In the genomic region with DNA sequence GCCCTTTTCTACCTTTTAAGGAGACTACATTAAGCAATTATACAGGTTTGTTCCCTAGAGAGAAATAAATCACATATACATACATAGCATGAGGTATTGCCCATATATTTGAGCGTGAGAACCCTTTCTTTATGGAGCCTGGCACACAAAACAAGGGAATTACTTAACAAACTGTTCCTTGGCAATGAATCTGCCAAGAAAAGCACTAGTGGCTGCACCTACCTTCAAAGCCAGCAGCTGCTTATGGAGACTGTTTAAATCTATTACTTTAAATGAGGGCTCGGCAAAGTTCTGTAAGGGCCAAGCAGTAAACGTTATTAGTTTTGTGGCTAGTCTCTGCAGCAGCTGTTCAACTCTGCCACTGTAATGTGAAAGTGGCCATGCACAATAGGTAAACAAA, we compare ENCODE assay signal across 26 cellular contexts. TPM values are rescaled to one million over a fixed set of nuclear protein-coding genes. Genes with fewer than 3 reads are reported as not detected.
DNase-seq lines count a peak whose midpoint lies in the region; ATAC-seq and TF ChIP-seq lines count a peak whose summit lies in the region.
"Had no signal": no experiment of that assay in that cellular context is flagged by ENCODE, and none has a peak within 500 bp of the region (broad histone marks: within the 10 kb centered on the region; RNA-seq: fewer than 3 reads in every experiment).

No MANE protein-coding gene starts in this region.

- H3F3A ChIP-seq in PC-9 (ENCODE audit: insufficient read depth, low read depth), result peaks cover 16% of the 10 kb centered on the region; the same call in 1 of the 2 replicates

- peaks cover 52% of the 10 kb centered on the region for H3K79me2 ChIP-seq in PC-9 (ENCODE audit: low read depth)

- H3K27me3 ChIP-seq in CD4-positive, CD25-positive, alpha-beta regulatory T cell (ENCODE audit: control insufficient read depth, insufficient read depth, low read length), result no peaks in the 10 kb centered on the region
- H3K27me3 ChIP-seq in CD8-positive, alpha-beta memory T cell (ENCODE audit: insufficient read depth, low read length, poor library complexity, severe bottlenecking), result no peaks in the 10 kb centered on the region
- no peaks in the 10 kb centered on the region for H3K27me3 ChIP-seq in PC-9 (ENCODE audit: insufficient read depth, low read depth)
- H3K27me3 ChIP-seq: BLaER1, SJSA1 had no signal

- H3K27ac Mint-ChIP-seq in CD4-positive, CD25-positive, alpha-beta regulatory T cell, result peak overlapping the region; percentile 31 to 93 (median 81)
- H3K27ac Mint-ChIP-seq in CD8-positive, alpha-beta memory T cell, result peak overlapping the region in 6 of 8 donors; percentile 61 to 92 (median 82)
- H3K27ac Mint-ChIP-seq in naive thymus-derived CD8-positive, alpha-beta T cell, result peak overlapping the region in 9 of 10 donors; percentile 28 to 99 (median 87)

- no peak overlapping the region for H2AFZ ChIP-seq in PC-9

- no TSS peak for BruUV-seq in PC-9 (replicated peaks; lab: Mats Ljungman, UMichigan)

- no peak for ATAC-seq in CD4-positive, CD25-positive, alpha-beta regulatory T cell (ENCODE audit: low read depth in 2 of 2)
- no peak for ATAC-seq in naive thymus-derived CD8-positive, alpha-beta T cell
- ATAC-seq in GM21390 (IDR thresholded peaks at IDR 0.05; ENCODE audit: unreplicated experiment) (no peak), HG02571 (IDR thresholded peaks at IDR 0.05; ENCODE audit: unreplicated experiment) (no peak)

- peaks cover 7% of the 10 kb centered on the region for H3K36me3 Mint-ChIP-seq in CD4-positive, CD25-positive, alpha-beta regulatory T cell
- peaks cover 0 to 21% (median 0%) of the 10 kb centered on the region in 3 donors for H3K36me3 Mint-ChIP-seq in CD8-positive, alpha-beta memory T cell
- H3K36me3 Mint-ChIP-seq in naive thymus-derived CD8-positive, alpha-beta T cell, result peaks cover 2 to 7% (median 4%) of the 10 kb centered on the region in 3 donors

- H3K27ac ChIP-seq in CD4-positive, CD25-positive, alpha-beta regulatory T cell (ENCODE audit: insufficient read depth, low read length, poor library complexity, severe bottlenecking), result peak overlapping the region; percentile 10
- H3K27ac ChIP-seq in CD8-positive, alpha-beta memory T cell (ENCODE audit: low read depth, low read length), result no peak overlapping the region
- H3K27ac ChIP-seq in PC-9, result peak overlapping the region; percentile 67
- H3K27ac ChIP-seq: BLaER1, SJSA1 had no signal

- DNase-seq in CD4-positive, CD25-positive, alpha-beta regulatory T cell, result no peak
- DNase-seq in CD8-positive, alpha-beta memory T cell, result no peak
- DNase-seq in PC-9, result no peak
- DNase-seq in naive thymus-derived CD8-positive, alpha-beta T cell, result no peak
- no peak for DNase-seq in A172 (ENCODE audit: low spot score)
- DNase-seq in HK-2 (ENCODE audit: unreplicated experiment), result no peak
- DNase-seq: ACHN; Calu3; DMS79 treated with DMSO at 0.1 percent for 48 hours; GF-D8; KBM-7; NCI-H2029 treated with DMSO at 0.1 percent for 48 hours; NCI-H446 treated with DMSO at 0.1 percent for 48 hours; NCI-H526; NCI-H82; NK-92 treated with Interleukin-12 subunit alpha and Interleukin-12 subunit beta, amount 100 ng/mL, for 24 hours; Right ventricle myocardium superior; RPMI8226 had no signal

- CTCF ChIA-PET in CD8-positive, alpha-beta memory T cell (lab: Charles Lee), result interaction anchor here (1.1 to 1.4 kb wide), 3 partner anchors 14 to 66 kb away, joined by 4 read pairs; partner anchors contain the start of gene IL27RA
- CTCF ChIA-PET in PC-9 (lab: Charles Lee), result interaction anchor here (0.6 kb wide), 2 partner anchors 33 to 266 kb away, joined by 4 to 9 read pairs; partner anchors contain the start of gene IL27RA

- H3K9me3 ChIP-seq in CD4-positive, CD25-positive, alpha-beta regulatory T cell (ENCODE audit: control insufficient read depth in 2 of 2, low read length in 2 of 2), result peaks cover 0 to 5% of the 10 kb centered on the region in 2 experiments
- H3K9me3 ChIP-seq in CD8-positive, alpha-beta memory T cell (ENCODE audit: low read length), result peaks cover 5% of the 10 kb centered on the region
- 0 out of 2 replicates have a peak, but pooled peaks cover 10% of the 10 kb centered on the region for H3K9me3 ChIP-seq in PC-9 (ENCODE audit: insufficient read depth, low read depth)

- H3K36me3 ChIP-seq in CD4-positive, CD25-positive, alpha-beta regulatory T cell (ENCODE audit: control insufficient read depth, insufficient read depth, low read length), result peaks cover 7% of the 10 kb centered on the region
- H3K36me3 ChIP-seq in CD8-positive, alpha-beta memory T cell (ENCODE audit: insufficient read depth, low read length), result peaks cover 3% of the 10 kb centered on the region
- peaks cover 12% of the 10 kb centered on the region; the same call in 1 of the 2 replicates for H3K36me3 ChIP-seq in PC-9 (ENCODE audit: low read depth)

- peaks cover 40% of the 10 kb centered on the region for H3K4me1 ChIP-seq in CD4-positive, CD25-positive, alpha-beta regulatory T cell (ENCODE audit: control insufficient read depth, insufficient read depth, low read length, poor library complexity, severe bottlenecking)
- peaks cover 38% of the 10 kb centered on the region for H3K4me1 ChIP-seq in CD8-positive, alpha-beta memory T cell (ENCODE audit: insufficient read depth, low read length)
- H3K4me1 ChIP-seq in PC-9 (replicated peaks; ENCODE audit: insufficient read depth), result peaks cover 10% of the 10 kb centered on the region; the same call in 1 of the 2 replicates
- H3K4me1 ChIP-seq: SJSA1 had no signal

- H3K9me3 Mint-ChIP-seq in CD4-positive, CD25-positive, alpha-beta regulatory T cell, result peaks cover 0 to 2% (median 0%) of the 10 kb centered on the region in 7 donors
- no peaks in the 10 kb centered on the region for H3K9me3 Mint-ChIP-seq in CD8-positive, alpha-beta memory T cell
- no peaks in the 10 kb centered on the region for H3K9me3 Mint-ChIP-seq in naive thymus-derived CD8-positive, alpha-beta T cell

- H4K20me1 ChIP-seq in PC-9 (ENCODE audit: insufficient read depth), result 0 out of 2 replicates have a peak, but pooled peaks cover 3% of the 10 kb centered on the region
- H4K20me1 ChIP-seq: BLaER1 had no signal

- POLR2A ChIA-PET in CD8-positive, alpha-beta memory T cell (lab: Charles Lee), result no interaction called here
- POLR2A ChIA-PET in PC-9 (lab: Charles Lee; ENCODE audit: unreplicated experiment), result interaction anchor here (0.6 to 0.7 kb wide), 2 partner anchors 20 to 33 kb away, joined by 3 to 4 read pairs; partner anchors contain the start of gene IL27RA
- POLR2A ChIA-PET in naive thymus-derived CD8-positive, alpha-beta T cell (lab: Charles Lee), result interaction anchor here (0.7 to 18.9 kb wide), 5 partner anchors 15 to 99 kb away, joined by 3 to 481 read pairs (median 8); partner anchors contain the start of gene IL27RA

- H3K4me3 ChIP-seq in CD4-positive, CD25-positive, alpha-beta regulatory T cell (ENCODE audit: low read depth, low read length), result no peak overlapping the region
- H3K4me3 ChIP-seq in CD8-positive, alpha-beta memory T cell (ENCODE audit: low read length), result no peak overlapping the region
- H3K4me3 ChIP-seq in PC-9, result no peak overlapping the region
- H3K4me3 ChIP-seq: BLaER1, SJSA1 had no signal

- peaks cover 4% of the 10 kb centered on the region for H3K27me3 Mint-ChIP-seq in CD4-positive, CD25-positive, alpha-beta regulatory T cell
- no peaks in the 10 kb centered on the region for H3K27me3 Mint-ChIP-seq in CD8-positive, alpha-beta memory T cell
- no peaks in the 10 kb centered on the region for H3K27me3 Mint-ChIP-seq in naive thymus-derived CD8-positive, alpha-beta T cell

- intact Hi-C loops in PC-9 (cut with micrococcal nuclease; ENCODE audit: unreplicated experiment), result no loop called here

- no peak for TF ChIP-seq CTCF in PC-9 (conservative IDR thresholded peaks at IDR 0.05)

- H3K4me3 Mint-ChIP-seq in CD4-positive, CD25-positive, alpha-beta regulatory T cell, result peak overlapping the region in 1 of 4 donors; percentile 54
- H3K4me3 Mint-ChIP-seq in CD8-positive, alpha-beta memory T cell, result no peak overlapping the region
- no peak overlapping the region for H3K4me3 Mint-ChIP-seq in naive thymus-derived CD8-positive, alpha-beta T cell

- no peak overlapping the region for H3K4me2 ChIP-seq in PC-9
- H3K4me2 ChIP-seq: BLaER1 had no signal

- no peaks in the 10 kb centered on the region for H3K9me2 ChIP-seq in PC-9 (ENCODE audit: insufficient read depth)

- H3K4me1 Mint-ChIP-seq in CD4-positive, CD25-positive, alpha-beta regulatory T cell, result peaks cover 15 to 58% (median 26%) of the 10 kb centered on the region in 4 donors
- H3K4me1 Mint-ChIP-seq in CD8-positive, alpha-beta memory T cell, result peaks cover 25 to 54% (median 25%) of the 10 kb centered on the region in 3 donors
- peaks cover 22 to 64% (median 48%) of the 10 kb centered on the region in 4 donors for H3K4me1 Mint-ChIP-seq in naive thymus-derived CD8-positive, alpha-beta T cell

RNA-seq across cellular contexts. Expression of gene RFX1, which starts 7.0 kb away (rescaled TPM):
- 23.2 TPM for total RNA-seq in CD4-positive, CD25-positive, alpha-beta regulatory T cell
- 1 to 10 TPM in 2 of 4 donors, under 1 TPM in 2; 0.48 to 1.6 (median 0.83) TPM for polyA plus RNA-seq in CD4-positive, CD25-positive, alpha-beta regulatory T cell
- total RNA-seq in CD8-positive, alpha-beta memory T cell, result 10 to 100 TPM; 13.0 to 13.6 TPM
- 3.1 TPM for polyA plus RNA-seq in CD8-positive, alpha-beta memory T cell
- 20.6 and 25.5 TPM in 2 replicates for total RNA-seq in PC-9 (2021)
- total RNA-seq in naive thymus-derived CD8-positive, alpha-beta T cell, result 10 to 100 TPM; 17.1 to 18.8 TPM
- polyA plus RNA-seq in naive thymus-derived CD8-positive, alpha-beta T cell, result 1 to 10 TPM in 2 of 3 donors, under 1 TPM in 1; 0.84 to 1.1 (median 1.0) TPM
- total RNA-seq in A172 (2014; rRNA removed; shearing (Covaris generic)), result 1.7 and 2.2 TPM in 2 replicates

RNA-seq across cellular contexts. Expression of gene RLN3, which starts 28.9 kb away (rescaled TPM):
- total RNA-seq in CD4-positive, CD25-positive, alpha-beta regulatory T cell, result not detected
- polyA plus RNA-seq in CD4-positive, CD25-positive, alpha-beta regulatory T cell, result under 1 TPM in 1 of 4 donors, not detected in 3; 0.55 TPM
- total RNA-seq in CD8-positive, alpha-beta memory T cell, result not detected
- not detected for polyA plus RNA-seq in CD8-positive, alpha-beta memory T cell
- total RNA-seq in PC-9 (2021), result not detected in 2 replicates
- not detected for total RNA-seq in naive thymus-derived CD8-positive, alpha-beta T cell
- under 1 TPM in 1 of 3 donors, not detected in 2; 0.50 TPM for polyA plus RNA-seq in naive thymus-derived CD8-positive, alpha-beta T cell
- not detected in 2 replicates for total RNA-seq in A172 (2014; rRNA removed; shearing (Covaris generic))
- total RNA-seq: Calu3, H4, HT1080, LHCN-M2, MCF 10A, Right ventricle myocardium superior, SJSA1 had no signal

RNA-seq across cellular contexts. Expression of gene IL27RA, which starts 32.5 kb away (rescaled TPM):
- total RNA-seq in CD4-positive, CD25-positive, alpha-beta regulatory T cell, result 51.9 TPM
- 10 to 100 TPM; 71.2 to 78.4 (median 74.6) TPM for polyA plus RNA-seq in CD4-positive, CD25-positive, alpha-beta regulatory T cell
- 10 to 100 TPM; 71.4 to 73.6 TPM for total RNA-seq in CD8-positive, alpha-beta memory T cell
- 83.4 TPM for polyA plus RNA-seq in CD8-positive, alpha-beta memory T cell
- total RNA-seq in PC-9 (2021), result 7.8 and 11.9 TPM in 2 replicates
- 10 to 100 TPM; 54.2 to 54.7 TPM for total RNA-seq in naive thymus-derived CD8-positive, alpha-beta T cell
- 10 to 100 TPM; 54.5 to 91.2 (median 83.9) TPM for polyA plus RNA-seq in naive thymus-derived CD8-positive, alpha-beta T cell
- total RNA-seq in A172 (2014; rRNA removed; shearing (Covaris generic)), result 11.9 and 14.0 TPM in 2 replicates

RNA-seq across cellular contexts. Expression of gene DCAF15, which starts 46.8 kb away (rescaled TPM):
- total RNA-seq in CD4-positive, CD25-positive, alpha-beta regulatory T cell, result 82.9 TPM
- polyA plus RNA-seq in CD4-positive, CD25-positive, alpha-beta regulatory T cell, result 1 to 10 TPM; 5.3 to 7.5 (median 5.9) TPM
- 10 to 100 TPM; 64.6 to 66.5 TPM for total RNA-seq in CD8-positive, alpha-beta memory T cell
- 8.0 TPM for polyA plus RNA-seq in CD8-positive, alpha-beta memory T cell
- total RNA-seq in PC-9 (2021), result 31.7 and 35.3 TPM in 2 replicates
- total RNA-seq in naive thymus-derived CD8-positive, alpha-beta T cell, result 10 to 100 TPM; 93.5 to 93.6 TPM
- polyA plus RNA-seq in naive thymus-derived CD8-positive, alpha-beta T cell, result 1 to 10 TPM; 2.9 to 6.0 (median 3.4) TPM
- 41.3 and 41.6 TPM in 2 replicates for total RNA-seq in A172 (2014; rRNA removed; shearing (Covaris generic))
